ENCODE assay signal across 13 cellular contexts in the genomic region with DNA sequence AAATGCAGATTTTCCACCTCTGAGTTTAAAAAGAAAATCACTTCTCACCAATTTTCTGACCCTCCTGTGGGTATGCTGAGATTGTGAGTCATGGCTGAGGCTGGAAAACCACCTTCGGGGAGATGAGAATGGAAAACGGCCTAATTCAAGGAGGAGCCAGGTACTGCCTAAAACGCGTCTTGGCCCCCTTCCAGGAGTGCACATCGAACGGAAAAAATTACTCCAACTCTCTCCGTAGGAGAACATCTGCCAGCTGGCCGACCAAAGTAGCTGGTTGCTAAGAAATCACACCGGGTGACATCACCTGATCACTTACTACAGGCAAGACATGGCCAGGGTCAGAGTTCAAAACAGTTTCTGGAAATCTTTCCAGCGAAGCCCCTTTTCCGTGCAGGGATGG.
DNase-seq lines count a peak whose midpoint lies in the region; ATAC-seq and TF ChIP-seq lines count a peak whose summit lies in the region.
"Had no signal": no experiment of that assay in that cellular context is flagged by ENCODE, and none has a peak within 500 bp of the region (broad histone marks: within the 10 kb centered on the region; RNA-seq: fewer than 3 reads in every experiment).

No MANE protein-coding gene starts in this region.

- DNase-seq in MCF 10A (ENCODE audit: unreplicated experiment) (peak; percentile 42), mammary epithelial cell (no peak), NCI-H2171 (lab: John Stamatoyannopoulos, UW) (peak; percentile 98), dermis blood vessel endothelial cell (peak; percentile 48), COLO668 (lab: John Stamatoyannopoulos, UW; ENCODE audit: unreplicated experiment) (no peak), PC-9 (no peak)
- peak; percentile 5 to 35 (median 11) for DNase-seq in stimulated activated CD4-positive, alpha-beta T cell treated with anti-CD3 and anti-CD28 coated beads, TNF-alpha, amount 100 ng/mL, for 48 hours (ENCODE audit: low read depth in 3 of 3)
- DNase-seq: activated T-cell treated with anti-CD3 and anti-CD28 coated beads for 4 hours, esophagus squamous epithelium, GOT3, NCI-H187 treated with DMSO at 0.1 percent for 48 hours had no signal

- BruUV-seq in MCF 10A (replicated peaks; lab: Mats Ljungman, UMichigan): no TSS peak
- no TSS peak for BruUV-seq in mammary epithelial cell (replicated peaks; lab: Mats Ljungman, UMichigan)
- no TSS peak for BruUV-seq in PC-9 (replicated peaks; lab: Mats Ljungman, UMichigan)

- POLR2A ChIA-PET in MCF 10A (lab: Yijun Ruan, JAX): interaction anchor here (0.7 kb wide), 1 partner anchor 11 kb away, joined by 3 read pairs; no protein-coding TSS in a partner anchor
- POLR2A ChIA-PET in PC-9 (lab: Charles Lee; ENCODE audit: unreplicated experiment): no interaction called here

- no peaks in the 10 kb centered on the region for H3K4me1 Mint-ChIP-seq in MCF 10A (ENCODE audit: insufficient read depth, unreplicated experiment)

- H3K27ac ChIP-seq in mammary epithelial cell (ENCODE audit: insufficient read depth, low read depth, low read length) (no peak overlapping the region), PC-9 (no peak overlapping the region)
- H3K27ac ChIP-seq: cardiac muscle cell, esophagus squamous epithelium had no signal

- no peak overlapping the region for H3K4me3 Mint-ChIP-seq in MCF 10A (ENCODE audit: unreplicated experiment)

- no peak for ATAC-seq in GM18520 (IDR thresholded peaks at IDR 0.05; ENCODE audit: unreplicated experiment)

- H3K9me2 ChIP-seq in PC-9 (ENCODE audit: insufficient read depth): no peaks in the 10 kb centered on the region

- H3K27me3 Mint-ChIP-seq in MCF 10A (ENCODE audit: insufficient read depth, unreplicated experiment): peaks cover 65% of the 10 kb centered on the region

- H3K27ac Mint-ChIP-seq in MCF 10A (ENCODE audit: low read depth, unreplicated experiment): no peak overlapping the region

- CTCF ChIA-PET in MCF 10A (lab: Yijun Ruan, JAX): no interaction called here
- CTCF ChIA-PET in mammary epithelial cell (lab: Charles Lee; ENCODE audit: low non-redundant PET): no interaction called here
- CTCF ChIA-PET in PC-9 (lab: Charles Lee): no interaction called here

- H3K4me2 ChIP-seq in mammary epithelial cell (ENCODE audit: insufficient read depth, low read depth, low read length) (no peak overlapping the region), PC-9 (no peak overlapping the region)

- dilution Hi-C loops in mammary epithelial cell (cut with HindIII; ENCODE audit: low sequenced_read_pairs): no loop called here

- H3K9ac ChIP-seq in mammary epithelial cell (ENCODE audit: insufficient read depth, low read length): no peak overlapping the region

- H3K9me3 ChIP-seq in mammary epithelial cell (replicated peaks; ENCODE audit: insufficient read depth, low read length): peaks cover 36% of the 10 kb centered on the region
- H3K9me3 ChIP-seq in PC-9 (ENCODE audit: insufficient read depth, low read depth): no peaks in the 10 kb centered on the region
- H3K9me3 ChIP-seq: esophagus squamous epithelium had no signal

- H3K4me1 ChIP-seq in mammary epithelial cell (ENCODE audit: insufficient read depth, low read length): no peaks in the 10 kb centered on the region
- no peaks in the 10 kb centered on the region for H3K4me1 ChIP-seq in PC-9 (replicated peaks; ENCODE audit: insufficient read depth)

- no peaks in the 10 kb centered on the region for H3K9me3 Mint-ChIP-seq in MCF 10A (ENCODE audit: unreplicated experiment)

- intact Hi-C loops in MCF 10A (cut with micrococcal nuclease): no loop called here
- intact Hi-C loops in mammary epithelial cell (cut with micrococcal nuclease): no loop called here
- intact Hi-C loops in PC-9 (cut with micrococcal nuclease; ENCODE audit: unreplicated experiment): no loop called here

- H4K20me1 ChIP-seq in mammary epithelial cell (ENCODE audit: insufficient read depth, low read length) (no peaks in the 10 kb centered on the region), PC-9 (ENCODE audit: insufficient read depth) (no peaks in the 10 kb centered on the region)

- H3K36me3 ChIP-seq in mammary epithelial cell (ENCODE audit: insufficient read depth, low read length): no peaks in the 10 kb centered on the region
- no peaks in the 10 kb centered on the region for H3K36me3 ChIP-seq in PC-9 (ENCODE audit: low read depth)
- H3K36me3 ChIP-seq: cardiac muscle cell, esophagus squamous epithelium had no signal

- no peak overlapping the region for H2AFZ ChIP-seq in mammary epithelial cell (ENCODE audit: low read depth, low read length)
- H2AFZ ChIP-seq in PC-9: no peak overlapping the region

- H3K36me3 Mint-ChIP-seq in MCF 10A (ENCODE audit: insufficient read depth, unreplicated experiment): peaks cover 4% of the 10 kb centered on the region

- H3K27me3 ChIP-seq in mammary epithelial cell (ENCODE audit: insufficient read depth, low read length) (no peaks in the 10 kb centered on the region), PC-9 (ENCODE audit: insufficient read depth, low read depth) (peaks cover 99% of the 10 kb centered on the region)
- H3K27me3 ChIP-seq: cardiac muscle cell had no signal

- H3K4me3 ChIP-seq in mammary epithelial cell (replicated peaks in 1 of 3; ENCODE audit: insufficient read depth in 1 of 3, low read depth in 2 of 3, low read length in 3 of 3) (no peak overlapping the region), PC-9 (no peak overlapping the region)
- H3K4me3 ChIP-seq: cardiac muscle cell, esophagus squamous epithelium had no signal

- TF ChIP-seq CTCF in MCF 10A (IDR thresholded peaks at IDR 0.05; ENCODE audit: unreplicated experiment): no peak
- TF ChIP-seq CTCF in mammary epithelial cell (conservative IDR thresholded peaks at IDR 0.05 in 1 of 2, IDR thresholded peaks at IDR 0.05 in 1 of 2; ENCODE audit: extremely low read depth in 1 of 2, insufficient read depth in 1 of 2, low read depth in 1 of 2, low read length in 2 of 2): no peak
- TF ChIP-seq CTCF in PC-9 (conservative IDR thresholded peaks at IDR 0.05): no peak

- H3K79me2 ChIP-seq in mammary epithelial cell (ENCODE audit: insufficient read depth, low read length) (no peaks in the 10 kb centered on the region), PC-9 (ENCODE audit: low read depth) (no peaks in the 10 kb centered on the region)

- in situ Hi-C loops in mammary epithelial cell (cut with MboI; ENCODE audit: low sequenced_read_pairs in 2 of 2): no loop called here

- WGBS in mammary epithelial cell (ENCODE audit: low coverage, missing lambda C conversion rate): 14% methylated on average over 11 of the region's 11 CpGs

- no peaks in the 10 kb centered on the region for H3F3A ChIP-seq in PC-9 (ENCODE audit: insufficient read depth, low read depth)

Comparison
In these comparisons a context has a peak if more than half of its experiments do, and no peak if none do; other contexts are left out.
1. DNase-seq: peak in MCF 10A (single experiment), NCI-H2171 (single experiment), dermis blood vessel endothelial cell (single experiment) and stimulated activated CD4-positive, alpha-beta T cell treated with anti-CD3 and anti-CD28 coated beads, TNF-alpha, amount 100 ng/mL, for 48 hours (3 of 3); none in mammary epithelial cell (single experiment), COLO668 (single experiment) and PC-9 (0 of 2).